ENCODE assay signal across 9 cellular contexts in genomic region chr3:20125912-20126311, GRCh38.
DNase-seq lines count a peak whose midpoint lies in the region; ATAC-seq lines count a peak whose summit lies in the region.
"Had no signal": no experiment of that assay in that cellular context is flagged by ENCODE, and none has a peak within 500 bp of the region (broad histone marks: within the 10 kb centered on the region; RNA-seq: fewer than 3 reads in every experiment).

No MANE protein-coding gene starts in this region.

- ATAC-seq in GM19035 (IDR thresholded peaks at IDR 0.05; ENCODE audit: unreplicated experiment): peak; percentile 99
- ATAC-seq in HG02870 (IDR thresholded peaks at IDR 0.05; ENCODE audit: unreplicated experiment): peak; percentile 100

- peak; percentile 60 for DNase-seq in NOMO-1 treated with dmso at 0.1 percent for 144 hours (lab: John Stamatoyannopoulos, UW; ENCODE audit: unreplicated experiment)
- DNase-seq in putamen (ENCODE audit: low spot score): peak; percentile 29
- no peak for DNase-seq in NCI-H1694 treated with DMSO at 0.1 percent for 48 hours (lab: John Stamatoyannopoulos, UW)
- DNase-seq in 8988T: no peak
- no peak for DNase-seq in cerebellum (ENCODE audit: low spot score)
- no peak for DNase-seq in NCI-H524 treated with DMSO at 0.1 percent for 48 hours (lab: John Stamatoyannopoulos, UW)
- DNase-seq: HFFc6 had no signal

Comparison
In these comparisons a context has a peak if more than half of its experiments do, and no peak if none do; other contexts are left out.
1. DNase-seq: peak in NOMO-1 treated with dmso at 0.1 percent for 144 hours (single experiment) and putamen (single experiment); none in NCI-H1694 treated with DMSO at 0.1 percent for 48 hours (single experiment), 8988T (single experiment), cerebellum (single experiment) and NCI-H524 treated with DMSO at 0.1 percent for 48 hours (single experiment).